In genomic region chr11:12689029-12689755, GRCh38 we compare ENCODE assay signal across 1 cellular context.
TF ChIP-seq lines count a peak whose summit lies in the region.

No MANE protein-coding gene starts in this region.

TF ChIP-seq in A549, 52 proteins besides CTCF, POLR2A, EP300 and RAD21 (continued from another document):
- TF ChIP-seq USF2 (IDR thresholded peaks at IDR 0.05) (no peak), MAZ (IDR thresholded peaks at IDR 0.05; ENCODE audit: borderline replicate concordance, low read depth, low read length) (no peak), RFX5 (IDR thresholded peaks at IDR 0.05) (no peak), KDM5A (IDR thresholded peaks at IDR 0.05) (no peak), BHLHE40 (IDR thresholded peaks at IDR 0.05; ENCODE audit: low read depth, low read length) (no peak), HOXA7 (CRISPR knock-in tag; IDR thresholded peaks at IDR 0.05) (no peak), TP53 (CRISPR knock-in tag; IDR thresholded peaks at IDR 0.05) (no peak), NPAS2 (CRISPR knock-in tag; IDR thresholded peaks at IDR 0.05; ENCODE audit: borderline replicate concordance) (no peak), EHF (CRISPR knock-in tag; IDR thresholded peaks at IDR 0.05) (no peak)
- TF ChIP-seq, protein P1, sequence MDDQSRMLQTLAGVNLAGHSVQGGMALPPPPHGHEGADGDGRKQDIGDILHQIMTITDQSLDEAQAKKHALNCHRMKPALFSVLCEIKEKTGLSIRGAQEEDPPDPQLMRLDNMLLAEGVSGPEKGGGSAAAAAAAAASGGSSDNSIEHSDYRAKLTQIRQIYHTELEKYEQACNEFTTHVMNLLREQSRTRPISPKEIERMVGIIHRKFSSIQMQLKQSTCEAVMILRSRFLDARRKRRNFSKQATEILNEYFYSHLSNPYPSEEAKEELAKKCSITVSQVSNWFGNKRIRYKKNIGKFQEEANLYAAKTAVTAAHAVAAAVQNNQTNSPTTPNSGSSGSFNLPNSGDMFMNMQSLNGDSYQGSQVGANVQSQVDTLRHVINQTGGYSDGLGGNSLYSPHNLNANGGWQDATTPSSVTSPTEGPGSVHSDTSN (IDR thresholded peaks at IDR 0.05): no peak
